ENCODE assay signal across 1 cellular context in genomic region chr10:80077869-80078447, GRCh38.
TF ChIP-seq lines count a peak whose summit lies in the region.

No MANE protein-coding gene starts in this region.

TF ChIP-seq in SK-N-SH, 30 proteins besides CTCF, POLR2A, EP300 and RAD21 (continued from another document):
- TF ChIP-seq ELF1 (IDR thresholded peaks at IDR 0.05): no peak
TF ChIP-seq in SK-N-SH: peak in this region for 0.
